ENCODE assay signal across 1 cellular context in genomic region chr12:9351136-9351535, GRCh38.
TF ChIP-seq lines count a peak whose summit lies in the region.

No MANE protein-coding gene starts in this region.

TF ChIP-seq in HepG2, 621 proteins besides CTCF, POLR2A, EP300 and RAD21 (continued from another document and continues in another):
- TF ChIP-seq CEBPB (IDR thresholded peaks at IDR 0.05; ENCODE audit: borderline replicate concordance, low read depth, low read length) (no peak), ELF4 (CRISPR knock-in tag; IDR thresholded peaks at IDR 0.05; ENCODE audit: borderline replicate concordance) (no peak), ZNF772 (CRISPR knock-in tag; IDR thresholded peaks at IDR 0.05) (no peak), ZBTB37 (CRISPR knock-in tag; IDR thresholded peaks at IDR 0.05) (no peak), ZNF83 (CRISPR knock-in tag; IDR thresholded peaks at IDR 0.05; ENCODE audit: borderline replicate concordance) (no peak), NR2F6 (IDR thresholded peaks at IDR 0.05) (no peak), NR2F6 (CRISPR knock-in tag; IDR thresholded peaks at IDR 0.05) (no peak), ZNF782 (CRISPR knock-in tag; IDR thresholded peaks at IDR 0.05; ENCODE audit: borderline replicate concordance) (no peak), SETDB1 (CRISPR knock-in tag; IDR thresholded peaks at IDR 0.05; ENCODE audit: borderline replicate concordance) (no peak), NR2F1 (CRISPR knock-in tag; IDR thresholded peaks at IDR 0.05) (no peak), RAD51 (IDR thresholded peaks at IDR 0.05; ENCODE audit: borderline replicate concordance) (no peak), PHF20 (CRISPR knock-in tag; IDR thresholded peaks at IDR 0.05) (no peak), ZNF34 (CRISPR knock-in tag; IDR thresholded peaks at IDR 0.05; ENCODE audit: borderline replicate concordance) (no peak), TRIM24 (CRISPR knock-in tag; IDR thresholded peaks at IDR 0.05) (no peak), TEF (CRISPR knock-in tag; IDR thresholded peaks at IDR 0.05) (no peak), ERF (CRISPR knock-in tag; IDR thresholded peaks at IDR 0.05) (0 out of 2 replicates have a peak, but pooled peaks have one; percentile 27), ZNF24 (IDR thresholded peaks at IDR 0.05) (no peak), ZHX2 (IDR thresholded peaks at IDR 0.05; ENCODE audit: low read depth) (no peak), ZHX2 (CRISPR knock-in tag; IDR thresholded peaks at IDR 0.05; ENCODE audit: borderline replicate concordance) (no peak), ZNF431 (CRISPR knock-in tag; IDR thresholded peaks at IDR 0.05; ENCODE audit: borderline replicate concordance, low read depth) (no peak), ADNP (CRISPR knock-in tag; IDR thresholded peaks at IDR 0.05) (no peak), ZNF512 (CRISPR knock-in tag; IDR thresholded peaks at IDR 0.05) (no peak), ISL2 (CRISPR knock-in tag; IDR thresholded peaks at IDR 0.05) (no peak), NRL (CRISPR knock-in tag; IDR thresholded peaks at IDR 0.05; ENCODE audit: borderline replicate concordance) (no peak), TCF7L2 (IDR thresholded peaks at IDR 0.05; ENCODE audit: low read depth, low read length) (no peak), RCOR2 (CRISPR knock-in tag; IDR thresholded peaks at IDR 0.05) (0 out of 2 replicates have a peak, but pooled peaks have one; percentile 11), ZNF644 (CRISPR knock-in tag; IDR thresholded peaks at IDR 0.05; ENCODE audit: low read depth) (no peak), STAT5B (CRISPR knock-in tag; IDR thresholded peaks at IDR 0.05) (no peak), PAX8 (CRISPR knock-in tag; IDR thresholded peaks at IDR 0.05; ENCODE audit: borderline replicate concordance) (no peak), TBX2 (CRISPR knock-in tag; IDR thresholded peaks at IDR 0.05; ENCODE audit: borderline replicate concordance) (no peak), TBX3 (IDR thresholded peaks at IDR 0.05; ENCODE audit: borderline replicate concordance) (no peak), ZBTB1 (CRISPR knock-in tag; IDR thresholded peaks at IDR 0.05; ENCODE audit: borderline replicate concordance) (no peak), ZNF441 (CRISPR knock-in tag; IDR thresholded peaks at IDR 0.05; ENCODE audit: borderline replicate concordance) (no peak), GATA4 (IDR thresholded peaks at IDR 0.05; ENCODE audit: borderline replicate concordance, low read depth) (no peak), IKZF4 (CRISPR knock-in tag; IDR thresholded peaks at IDR 0.05; ENCODE audit: borderline replicate concordance, low read depth, not compliant biosample characterization) (no peak), HMGXB4 (CRISPR knock-in tag; IDR thresholded peaks at IDR 0.05; ENCODE audit: borderline replicate concordance in 1 of 2, low read depth in 1 of 2) (no peak), ZNF720 (CRISPR knock-in tag; IDR thresholded peaks at IDR 0.05) (no peak)
- TF ChIP-seq, protein P1, sequence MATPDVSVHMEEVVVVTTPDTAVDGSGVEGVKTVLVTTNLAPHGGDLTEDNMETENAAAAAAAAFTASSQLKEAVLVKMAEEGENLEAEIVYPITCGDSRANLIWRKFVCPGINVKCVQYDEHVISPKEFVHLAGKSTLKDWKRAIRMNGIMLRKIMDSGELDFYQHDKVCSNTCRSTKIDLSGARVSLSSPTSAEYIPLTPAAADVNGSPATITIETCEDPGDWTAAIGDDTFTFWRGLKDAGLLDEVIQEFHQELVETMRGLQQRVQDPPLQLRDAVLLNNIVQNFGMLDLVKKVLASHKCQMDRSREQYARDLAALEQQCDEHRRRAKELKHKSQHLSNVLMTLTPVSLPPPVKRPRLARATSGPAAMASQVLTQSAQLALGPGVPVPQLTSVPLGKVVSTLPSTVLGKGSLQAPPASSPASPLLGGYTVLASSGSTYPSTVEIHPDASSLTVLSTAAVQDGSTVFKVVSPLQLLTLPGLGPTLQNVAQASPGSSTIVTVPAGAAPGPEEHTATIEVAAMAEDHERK (CRISPR knock-in tag; IDR thresholded peaks at IDR 0.05; ENCODE audit: low read depth): no peak
- TF ChIP-seq, protein P2, sequence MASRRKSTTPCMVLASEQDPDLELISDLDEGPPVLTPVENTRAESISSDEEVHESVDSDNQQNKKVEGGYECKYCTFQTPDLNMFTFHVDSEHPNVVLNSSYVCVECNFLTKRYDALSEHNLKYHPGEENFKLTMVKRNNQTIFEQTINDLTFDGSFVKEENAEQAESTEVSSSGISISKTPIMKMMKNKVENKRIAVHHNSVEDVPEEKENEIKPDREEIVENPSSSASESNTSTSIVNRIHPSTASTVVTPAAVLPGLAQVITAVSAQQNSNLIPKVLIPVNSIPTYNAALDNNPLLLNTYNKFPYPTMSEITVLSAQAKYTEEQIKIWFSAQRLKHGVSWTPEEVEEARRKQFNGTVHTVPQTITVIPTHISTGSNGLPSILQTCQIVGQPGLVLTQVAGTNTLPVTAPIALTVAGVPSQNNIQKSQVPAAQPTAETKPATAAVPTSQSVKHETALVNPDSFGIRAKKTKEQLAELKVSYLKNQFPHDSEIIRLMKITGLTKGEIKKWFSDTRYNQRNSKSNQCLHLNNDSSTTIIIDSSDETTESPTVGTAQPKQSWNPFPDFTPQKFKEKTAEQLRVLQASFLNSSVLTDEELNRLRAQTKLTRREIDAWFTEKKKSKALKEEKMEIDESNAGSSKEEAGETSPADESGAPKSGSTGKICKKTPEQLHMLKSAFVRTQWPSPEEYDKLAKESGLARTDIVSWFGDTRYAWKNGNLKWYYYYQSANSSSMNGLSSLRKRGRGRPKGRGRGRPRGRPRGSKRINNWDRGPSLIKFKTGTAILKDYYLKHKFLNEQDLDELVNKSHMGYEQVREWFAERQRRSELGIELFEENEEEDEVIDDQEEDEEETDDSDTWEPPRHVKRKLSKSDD (CRISPR knock-in tag; IDR thresholded peaks at IDR 0.05; ENCODE audit: low read depth): no peak
- TF ChIP-seq, protein P3, sequence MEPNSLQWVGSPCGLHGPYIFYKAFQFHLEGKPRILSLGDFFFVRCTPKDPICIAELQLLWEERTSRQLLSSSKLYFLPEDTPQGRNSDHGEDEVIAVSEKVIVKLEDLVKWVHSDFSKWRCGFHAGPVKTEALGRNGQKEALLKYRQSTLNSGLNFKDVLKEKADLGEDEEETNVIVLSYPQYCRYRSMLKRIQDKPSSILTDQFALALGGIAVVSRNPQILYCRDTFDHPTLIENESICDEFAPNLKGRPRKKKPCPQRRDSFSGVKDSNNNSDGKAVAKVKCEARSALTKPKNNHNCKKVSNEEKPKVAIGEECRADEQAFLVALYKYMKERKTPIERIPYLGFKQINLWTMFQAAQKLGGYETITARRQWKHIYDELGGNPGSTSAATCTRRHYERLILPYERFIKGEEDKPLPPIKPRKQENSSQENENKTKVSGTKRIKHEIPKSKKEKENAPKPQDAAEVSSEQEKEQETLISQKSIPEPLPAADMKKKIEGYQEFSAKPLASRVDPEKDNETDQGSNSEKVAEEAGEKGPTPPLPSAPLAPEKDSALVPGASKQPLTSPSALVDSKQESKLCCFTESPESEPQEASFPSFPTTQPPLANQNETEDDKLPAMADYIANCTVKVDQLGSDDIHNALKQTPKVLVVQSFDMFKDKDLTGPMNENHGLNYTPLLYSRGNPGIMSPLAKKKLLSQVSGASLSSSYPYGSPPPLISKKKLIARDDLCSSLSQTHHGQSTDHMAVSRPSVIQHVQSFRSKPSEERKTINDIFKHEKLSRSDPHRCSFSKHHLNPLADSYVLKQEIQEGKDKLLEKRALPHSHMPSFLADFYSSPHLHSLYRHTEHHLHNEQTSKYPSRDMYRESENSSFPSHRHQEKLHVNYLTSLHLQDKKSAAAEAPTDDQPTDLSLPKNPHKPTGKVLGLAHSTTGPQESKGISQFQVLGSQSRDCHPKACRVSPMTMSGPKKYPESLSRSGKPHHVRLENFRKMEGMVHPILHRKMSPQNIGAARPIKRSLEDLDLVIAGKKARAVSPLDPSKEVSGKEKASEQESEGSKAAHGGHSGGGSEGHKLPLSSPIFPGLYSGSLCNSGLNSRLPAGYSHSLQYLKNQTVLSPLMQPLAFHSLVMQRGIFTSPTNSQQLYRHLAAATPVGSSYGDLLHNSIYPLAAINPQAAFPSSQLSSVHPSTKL (CRISPR knock-in tag; IDR thresholded peaks at IDR 0.05): peak; percentile 40; the same call in 1 of the 2 replicates
- TF ChIP-seq, protein P4, sequence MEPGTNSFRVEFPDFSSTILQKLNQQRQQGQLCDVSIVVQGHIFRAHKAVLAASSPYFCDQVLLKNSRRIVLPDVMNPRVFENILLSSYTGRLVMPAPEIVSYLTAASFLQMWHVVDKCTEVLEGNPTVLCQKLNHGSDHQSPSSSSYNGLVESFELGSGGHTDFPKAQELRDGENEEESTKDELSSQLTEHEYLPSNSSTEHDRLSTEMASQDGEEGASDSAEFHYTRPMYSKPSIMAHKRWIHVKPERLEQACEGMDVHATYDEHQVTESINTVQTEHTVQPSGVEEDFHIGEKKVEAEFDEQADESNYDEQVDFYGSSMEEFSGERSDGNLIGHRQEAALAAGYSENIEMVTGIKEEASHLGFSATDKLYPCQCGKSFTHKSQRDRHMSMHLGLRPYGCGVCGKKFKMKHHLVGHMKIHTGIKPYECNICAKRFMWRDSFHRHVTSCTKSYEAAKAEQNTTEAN (CRISPR knock-in tag; conservative IDR thresholded peaks at IDR 0.05): no peak
